ENCODE assay signal across 8 cellular contexts in genomic region chr11:72413914-72414628, GRCh38. TPM values are rescaled to one million over a fixed set of nuclear protein-coding genes. Genes with fewer than 3 reads are reported as not detected.
A peak's percentile ranks its signal among the peaks of the same experiment; 100 is the strongest.
DNase-seq lines count a peak whose midpoint lies in the region; ATAC-seq and TF ChIP-seq lines count a peak whose summit lies in the region.

No MANE protein-coding gene starts in this region.

- POLR2A ChIA-PET in CD8-positive, alpha-beta memory T cell (lab: Charles Lee) = no interaction called here
- POLR2A ChIA-PET in HEK293T (lab: Yijun Ruan, JAX) = no interaction called here

- H3K36me3 ChIP-seq in CD8-positive, alpha-beta memory T cell (ENCODE audit: insufficient read depth, low read length) = no peaks in the 10 kb centered on the region

- H3K27ac Mint-ChIP-seq in CD8-positive, alpha-beta memory T cell = no peak overlapping the region

- H3K27ac ChIP-seq in CD8-positive, alpha-beta memory T cell (ENCODE audit: low read depth, low read length) = no peak overlapping the region
- H3K27ac ChIP-seq in caudate nucleus (ENCODE audit: low read depth, low read length) = no peak overlapping the region

- CTCF ChIA-PET in CD8-positive, alpha-beta memory T cell (lab: Charles Lee) = interaction anchor here (0.6 to 3.3 kb wide), 4 partner anchors 8 to 17 kb away, joined by 3 to 18 read pairs (median 4); no protein-coding TSS in a partner anchor
- CTCF ChIA-PET in HEK293T (lab: Yijun Ruan, JAX) = interaction anchor here (0.6 to 3.1 kb wide), 14 partner anchors 8 to 335 kb away, joined by 3 to 22 read pairs (median 3); partner anchors contain the start of gene CLPB

- H3K27me3 ChIP-seq in CD8-positive, alpha-beta memory T cell (ENCODE audit: insufficient read depth, low read length, poor library complexity, severe bottlenecking) = no peaks in the 10 kb centered on the region

- ATAC-seq in GM21786 (IDR thresholded peaks at IDR 0.05; ENCODE audit: unreplicated experiment) = no peak

- H3K4me3 ChIP-seq in CD8-positive, alpha-beta memory T cell (ENCODE audit: low read length) = no peak overlapping the region

- no peaks in the 10 kb centered on the region for H3K27me3 Mint-ChIP-seq in CD8-positive, alpha-beta memory T cell

- no peak overlapping the region for H3K4me3 Mint-ChIP-seq in CD8-positive, alpha-beta memory T cell

- no peaks in the 10 kb centered on the region for H3K9me3 ChIP-seq in CD8-positive, alpha-beta memory T cell (ENCODE audit: low read length)

- peaks cover 5% of the 10 kb centered on the region for H3K4me1 ChIP-seq in CD8-positive, alpha-beta memory T cell (ENCODE audit: insufficient read depth, low read length)

- no peaks in the 10 kb centered on the region for H3K9me3 Mint-ChIP-seq in CD8-positive, alpha-beta memory T cell

- peaks cover 0 to 2% (median 1%) of the 10 kb centered on the region in 3 donors for H3K36me3 Mint-ChIP-seq in CD8-positive, alpha-beta memory T cell

- H3K4me1 Mint-ChIP-seq in CD8-positive, alpha-beta memory T cell = peaks cover 6 to 21% (median 20%) of the 10 kb centered on the region in 3 donors

- peak; percentile 51 to 79 (median 62) for DNase-seq in CD8-positive, alpha-beta memory T cell
- DNase-seq in HEK293T (ENCODE audit: extremely low spot score) (peak; percentile 84), NCI-H345 (lab: John Stamatoyannopoulos, UW) (peak; percentile 81), caudate nucleus (lab: John Stamatoyannopoulos, UW) (peak in 56 of 61 donors; percentile 27 to 87 (median 61)), kidney tubule cell (ENCODE audit: low spot score) (peak; percentile 88)
- DNase-seq in activated CD4-positive, CD25-positive, alpha-beta regulatory T cell treated with anti-CD3 and anti-CD28 coated beads, Interleukin-2, amount 50 U/mL, for 16 hours (ENCODE audit: low read depth, low spot score) = peak; percentile 38
- peak; percentile 51 for DNase-seq in stimulated activated CD4-positive, alpha-beta T cell treated with anti-CD3 and anti-CD28 coated beads, Interleukin-2, amount 100 ng/mL, for 4 hours (ENCODE audit: low read depth)

TF ChIP-seq in HEK293T, 16 proteins besides CTCF, POLR2A, EP300 and RAD21:
- TF ChIP-seq ELF4 (IDR thresholded peaks at IDR 0.05) (no peak), FOXA1 (IDR thresholded peaks at IDR 0.05) (no peak), ZNF384 (IDR thresholded peaks at IDR 0.05) (no peak), PKNOX1 (IDR thresholded peaks at IDR 0.05) (peak; percentile 30; the same call in 1 of the 2 replicates), SUZ12 (IDR thresholded peaks at IDR 0.05) (no peak), CTBP1 (IDR thresholded peaks at IDR 0.05; ENCODE audit: borderline replicate concordance) (no peak), L3MBTL2 (conservative IDR thresholded peaks at IDR 0.05) (no peak)

RNA-seq across cellular contexts. Expression of gene CLPB, which starts 20.3 kb away (rescaled TPM):
- total RNA-seq in CD8-positive, alpha-beta memory T cell = 10 to 100 TPM; 42.7 to 43.1 TPM
- 8.5 TPM for polyA plus RNA-seq in CD8-positive, alpha-beta memory T cell

Comparison
In these comparisons a context has a peak if more than half of its experiments do, and no peak if none do; other contexts are left out.
1. DNase-seq: peak in every context shown above with its lines; median percentile 88 in kidney tubule cell; 84 in HEK293T; 81 in NCI-H345; 62 in CD8-positive, alpha-beta memory T cell; 61 in caudate nucleus; 51 in stimulated activated CD4-positive, alpha-beta T cell treated with anti-CD3 and anti-CD28 coated beads, Interleukin-2, amount 100 ng/mL, for 4 hours; 38 in activated CD4-positive, CD25-positive, alpha-beta regulatory T cell treated with anti-CD3 and anti-CD28 coated beads, Interleukin-2, amount 50 U/mL, for 16 hours.